18 cellular contexts compared by ENCODE assay signal in the genomic region with DNA sequence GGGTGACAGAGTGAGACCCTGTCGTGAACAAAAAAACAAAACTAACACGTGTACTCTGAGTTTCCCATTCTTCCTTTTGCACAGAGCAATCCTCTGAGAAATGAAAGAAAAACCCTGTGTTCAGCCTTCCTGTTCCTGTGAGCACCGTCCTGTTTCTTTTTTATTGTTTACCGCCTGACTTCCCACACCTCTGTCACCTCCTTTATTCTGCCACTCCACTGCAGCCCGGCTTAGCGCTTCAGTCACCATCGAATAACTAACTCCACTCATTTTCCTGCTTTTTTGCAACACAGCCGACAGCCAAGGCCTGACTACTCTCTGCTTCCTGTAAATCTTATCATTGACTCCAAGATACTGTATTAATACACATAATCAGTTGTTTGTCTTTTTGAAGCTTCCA. TPM values are rescaled to one million over a fixed set of nuclear protein-coding genes. Genes with fewer than 3 reads are reported as not detected.
A peak's percentile ranks its signal among the peaks of the same experiment; 100 is the strongest.
DNase-seq lines count a peak whose midpoint lies in the region; ATAC-seq, FAIRE-seq and TF ChIP-seq lines count a peak whose summit lies in the region.
"Had no signal": no experiment of that assay in that cellular context is flagged by ENCODE, and none has a peak within 500 bp of the region (broad histone marks: within the 10 kb centered on the region; RNA-seq: fewer than 3 reads in every experiment).

No MANE protein-coding gene starts in this region.

- H3K4me2 ChIP-seq in OCI-LY7 (ENCODE audit: low read length) (no peak overlapping the region), GM12878 (ENCODE audit: control insufficient read depth, insufficient read depth) (no peak overlapping the region)
- H3K4me2 ChIP-seq: KMS-11 had no signal

- POLR2A ChIA-PET in OCI-LY7 (lab: Charles Lee) = no interaction called here
- POLR2A ChIA-PET in GM12878 (lab: Charles Lee) = no interaction called here

- RAD21 ChIA-PET in GM12878 (lab: Charles Lee; ENCODE audit: unreplicated experiment) = interaction anchor here (1.2 to 1.6 kb wide), 2 partner anchors 13 to 361 kb away, joined by 3 to 4 read pairs; no protein-coding TSS in a partner anchor

- CTCF ChIA-PET in OCI-LY7 (lab: Charles Lee; ENCODE audit: unreplicated experiment) = no interaction called here
- CTCF ChIA-PET in GM12878 (lab: Yijun Ruan, JAX) = interaction anchor here (1.3 to 6.3 kb wide), 6 partner anchors 9 to 361 kb away, joined by 3 to 57 read pairs (median 22); no protein-coding TSS in a partner anchor

- H2AFZ ChIP-seq in OCI-LY7 (ENCODE audit: low read length) (0 out of 2 replicates have a peak overlapping the region, but pooled peaks have one; percentile 7), GM12878 (ENCODE audit: control insufficient read depth, low read depth, low read length) (peak overlapping the region; percentile 55)

- ATAC-seq in Right ventricle myocardium superior (ENCODE audit: poor library complexity) (no peak), GM12878 (no peak), HG03159 (IDR thresholded peaks at IDR 0.05; ENCODE audit: unreplicated experiment) (no peak), HG02885 (IDR thresholded peaks at IDR 0.05; ENCODE audit: poor library complexity, unreplicated experiment) (no peak)
- ATAC-seq: body of pancreas, heart right ventricle had no signal

- no peaks in the 10 kb centered on the region; a peak in 1 of 4 replicates for H3K27me3 ChIP-seq in GM12878 (replicated peaks in 1 of 2; ENCODE audit: control insufficient read depth in 2 of 2, insufficient read depth in 2 of 2, low read length in 1 of 2)
- H3K27me3 ChIP-seq: body of pancreas, heart right ventricle had no signal

- SMC1A ChIA-PET in GM12878 (lab: Charles Lee; ENCODE audit: uncharacterized antibody, unreplicated experiment) = interaction anchor here (0.7 to 1.4 kb wide), 2 partner anchors 165 to 422 kb away, joined by 3 to 4 read pairs; no protein-coding TSS in a partner anchor

- intact Hi-C loops in cardiac septum (cut with DNase I) (loop anchor here (10.0 kb wide), 1 partner anchor 362 kb away; no protein-coding TSS in a partner anchor), Right ventricle myocardium superior (cut with DNase I) (loop anchor here (5.0 kb wide), 1 partner anchor 220 kb away; no protein-coding TSS in a partner anchor), OCI-LY7 (cut with micrococcal nuclease; ENCODE audit: unreplicated experiment) (loop anchor here (5.0 to 10.0 kb wide), 3 partner anchors 152 to 792 kb away; a partner anchor contains a TSS), GM12878 (cut with micrococcal nuclease; ENCODE audit: unreplicated experiment) (loop anchor here (5.0 kb wide), 2 partner anchors 155 to 790 kb away; a partner anchor contains a TSS)

- no peak overlapping the region for H3K27ac ChIP-seq in OCI-LY7 (ENCODE audit: low read depth, low read length, poor library complexity, severe bottlenecking)
- no peak overlapping the region for H3K27ac ChIP-seq in GM12878 (ENCODE audit: control insufficient read depth, insufficient read depth)
- H3K27ac ChIP-seq: body of pancreas, heart right ventricle, KMS-11 had no signal

- TF ChIP-seq EP300 in GM12878 (IDR thresholded peaks at IDR 0.05; ENCODE audit: borderline replicate concordance in 1 of 2, control insufficient read depth in 1 of 2, low read depth in 2 of 2, low read length in 2 of 2) = no peak

- in situ Hi-C loops in GM12878 (cut with MboI) = loop anchor here (5.0 to 10.0 kb wide), 2 partner anchors 220 to 402 kb away; a partner anchor contains a TSS

- no peaks in the 10 kb centered on the region for H3K9me3 ChIP-seq in OCI-LY7 (ENCODE audit: low read length)
- no peaks in the 10 kb centered on the region for H3K9me3 ChIP-seq in GM12878 (replicated peaks; ENCODE audit: control insufficient read depth, insufficient read depth, low read length)
- H3K9me3 ChIP-seq: body of pancreas, HAP-1, heart right ventricle had no signal

- H4K20me1 ChIP-seq in OCI-LY7 (ENCODE audit: insufficient read depth, low read length) (no peaks in the 10 kb centered on the region), GM12878 (ENCODE audit: control insufficient read depth, insufficient read depth) (no peaks in the 10 kb centered on the region)

- DNase-seq in cardiac septum (ENCODE audit: low spot score) = peak; percentile 26
- DNase-seq in Right ventricle myocardium superior = no peak
- no peak for DNase-seq in OCI-LY7 (ENCODE audit: low spot score)
- DNase-seq in GM12878 (ENCODE audit: low read depth, low spot score) = no peak
- DNase-seq in DMS153 (lab: John Stamatoyannopoulos, UW) = no peak
- DNase-seq: activated B cell treated with CpG ODN at 0.5 μM for 24 hours; activated naive CD4-positive, alpha-beta T cell; body of pancreas; heart right ventricle; NCI-H187; OCI-M1; small intestine; trophoblast cell had no signal

- H3K79me2 ChIP-seq in OCI-LY7 (ENCODE audit: insufficient read depth, low read depth, low read length) (no peaks in the 10 kb centered on the region), GM12878 (ENCODE audit: control insufficient read depth, insufficient read depth, low read length) (no peaks in the 10 kb centered on the region)

- no peaks in the 10 kb centered on the region for H3K9me2 ChIP-seq in OCI-LY7 (ENCODE audit: insufficient read depth, low read length)

- H3K4me1 ChIP-seq in OCI-LY7 (ENCODE audit: insufficient read depth, low read length, poor library complexity, severe bottlenecking) = no peaks in the 10 kb centered on the region
- H3K4me1 ChIP-seq in GM12878 (ENCODE audit: control insufficient read depth, insufficient read depth, low read length) = no peaks in the 10 kb centered on the region; the same call in 1 of the 2 replicates
- H3K4me1 ChIP-seq: body of pancreas had no signal

- H3K9ac ChIP-seq in GM12878 (ENCODE audit: control insufficient read depth, insufficient read depth, low read length) = no peak overlapping the region
- H3K9ac ChIP-seq: KMS-11 had no signal

- H3K4me3 ChIP-seq in OCI-LY7 (ENCODE audit: low read depth, low read length, poor library complexity, severe bottlenecking) (no peak overlapping the region), GM12878 (no peak overlapping the region)
- H3K4me3 ChIP-seq: body of pancreas, HAP-1, heart right ventricle had no signal

- H3K36me3 ChIP-seq in OCI-LY7 (ENCODE audit: insufficient read depth, low read length) (no peaks in the 10 kb centered on the region), GM12878 (ENCODE audit: control insufficient read depth in 2 of 2, insufficient read depth in 2 of 2, low read length in 1 of 2) (no peaks in the 10 kb centered on the region)

- no peak for TF ChIP-seq RAD21 in GM12878 (IDR thresholded peaks at IDR 0.05; ENCODE audit: insufficient read depth, low read depth, low read length)

- no peak for FAIRE-seq in GM12878 (lab: Jason Lieb, UNC)
- FAIRE-seq: endothelial cell of umbilical vein, small intestine had no signal

- 38% methylated on average over 8 of the region's 8 CpGs for WGBS in GM12878 (ENCODE audit: insufficient coverage, insufficient replicate concordance, low lambda C conversion rate, missing lambda C conversion rate)

- TF ChIP-seq POLR2A in GM12878 (IDR thresholded peaks at IDR 0.05; ENCODE audit: low read depth, low read length) = no peak

- no peak for TF ChIP-seq CTCF in OCI-LY7 (conservative IDR thresholded peaks at IDR 0.05; ENCODE audit: low read length)
- no peak for TF ChIP-seq CTCF in GM12878 (IDR thresholded peaks at IDR 0.05 in 2 of 3, conservative IDR thresholded peaks at IDR 0.05 in 1 of 3; ENCODE audit: control insufficient read depth in 2 of 3, extremely low read depth in 1 of 3, insufficient read depth in 1 of 3, low read depth in 3 of 3, low read length in 3 of 3)

- BruUV-seq in OCI-LY7 (replicated peaks; lab: Mats Ljungman, UMichigan) (no TSS peak), GM12878 (replicated peaks; lab: Mats Ljungman, UMichigan) (no TSS peak)

TF ChIP-seq in GM12878, 131 proteins besides CTCF, POLR2A, EP300 and RAD21 (continues in another document):
- TF ChIP-seq HDAC2 (IDR thresholded peaks at IDR 0.05) (no peak), IRF4 (IDR thresholded peaks at IDR 0.05; ENCODE audit: low read depth, low read length) (no peak), EED (IDR thresholded peaks at IDR 0.05; ENCODE audit: low read depth) (no peak), BHLHE40 (IDR thresholded peaks at IDR 0.05; ENCODE audit: borderline replicate concordance in 1 of 2, low read depth in 2 of 2, low read length in 1 of 2) (no peak), SMAD5 (IDR thresholded peaks at IDR 0.05; ENCODE audit: low read depth) (no peak), DPF2 (IDR thresholded peaks at IDR 0.05) (no peak)
- TF ChIP-seq, protein P1, sequence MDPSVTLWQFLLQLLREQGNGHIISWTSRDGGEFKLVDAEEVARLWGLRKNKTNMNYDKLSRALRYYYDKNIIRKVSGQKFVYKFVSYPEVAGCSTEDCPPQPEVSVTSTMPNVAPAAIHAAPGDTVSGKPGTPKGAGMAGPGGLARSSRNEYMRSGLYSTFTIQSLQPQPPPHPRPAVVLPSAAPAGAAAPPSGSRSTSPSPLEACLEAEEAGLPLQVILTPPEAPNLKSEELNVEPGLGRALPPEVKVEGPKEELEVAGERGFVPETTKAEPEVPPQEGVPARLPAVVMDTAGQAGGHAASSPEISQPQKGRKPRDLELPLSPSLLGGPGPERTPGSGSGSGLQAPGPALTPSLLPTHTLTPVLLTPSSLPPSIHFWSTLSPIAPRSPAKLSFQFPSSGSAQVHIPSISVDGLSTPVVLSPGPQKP (IDR thresholded peaks at IDR 0.05; ENCODE audit: low read depth, low read length) = no peak

RNA-seq across cellular contexts. Expression of a gene that starts 40.9 kb away (rescaled TPM):
- total RNA-seq in cardiac septum (75.1 TPM), Right ventricle myocardium superior (59.9 TPM), OCI-LY7 (2022) (76.9 and 86.6 TPM in 2 replicates), GM12878 (2014; rRNA removed) (35.2 and 37.2 TPM in 2 replicates), GM12878 (2014; rRNA removed; fragmentation: Illumina TruSeq; extraction: Trizol) (35.3 and 36.9 TPM in 2 replicates), GM12878 (2021) (62.6 and 64.7 TPM in 2 replicates)
- 74.4 and 78.6 TPM in 2 replicates for total RNA-seq in OCI-LY7 (2014; rRNA removed; shearing (Covaris generic))
- total RNA-seq in GM12878 (2013; cell fraction: nucleolus; rRNA removed) = 189 and 215 TPM in 2 replicates
- polyA plus RNA-seq in GM12878 (2011; ENCODE audit: low read depth) = 41.6 TPM
- polyA plus RNA-seq in GM12878 (2011; rRNA removed) (82.3 and 92.3 TPM in 2 replicates), GM12878 (2014; fragmentation: Illumina TruSeq; extraction: Trizol) (75.7 and 79.2 TPM in 2 replicates), GM12878 (2014; fragmentation: Nextera tagmentation; extraction: Ambion mirVana) (10 to 100 TPM; 13.8 to 21.6 TPM), GM12878 (2014; rRNA removed) (61.9 and 64.4 TPM in 2 replicates), GM12878 (2016; fragmentation: Nextera tagmentation; extraction: Ambion mirVana) (10 to 100 TPM; 48.1 to 50.7 TPM)
- polyA plus RNA-seq in GM12878 (2011; cell fraction: cytosol; rRNA removed) = 62.0 and 71.5 TPM in 2 replicates
- polyA plus RNA-seq in GM12878 (2011; cell fraction: nucleus; rRNA removed) = 56.7 and 70.6 TPM in 2 replicates
- polyA plus RNA-seq in GM12878 (2012) = 51.4 and 53.8 TPM in 2 replicates
- 59.0 and 63.1 TPM in 2 replicates for polyA minus RNA-seq in GM12878 (2011; rRNA and poly(A)+ RNA removed)
- 19.8 and 21.1 TPM in 2 replicates for polyA minus RNA-seq in GM12878 (2011; cell fraction: cytosol; rRNA and poly(A)+ RNA removed)
- polyA minus RNA-seq in GM12878 (2011; cell fraction: nucleus; rRNA and poly(A)+ RNA removed) = 32.6 and 51.3 TPM in 2 replicates
